Comparison of ENCODE assay signal across 19 cellular contexts in genomic region chr15:92747047-92747446, GRCh38.
DNase-seq lines count a peak whose midpoint lies in the region; ATAC-seq and TF ChIP-seq lines count a peak whose summit lies in the region.
"Had no signal": no experiment of that assay in that cellular context is flagged by ENCODE, and none has a peak within 500 bp of the region (broad histone marks: within the 10 kb centered on the region; RNA-seq: fewer than 3 reads in every experiment).

No MANE protein-coding gene starts in this region.

- no peaks in the 10 kb centered on the region for H3K27me3 Mint-ChIP-seq in endodermal cell (ENCODE audit: insufficient read depth)

- no peak overlapping the region for H3K27ac Mint-ChIP-seq in endodermal cell
- H3K27ac Mint-ChIP-seq: T-helper 1 cell treated with Interleukin-12 subunit alpha and Interleukin-12 subunit beta and Interleukin-4 antibody, amounts not matched to agents 30 μg/mL and 1 μg/mL, for 36 hours had no signal

- no peaks in the 10 kb centered on the region for H3K9me3 ChIP-seq in MG63
- no peaks in the 10 kb centered on the region for H3K9me3 ChIP-seq in endodermal cell (ENCODE audit: control insufficient read depth, low read length)
- no peaks in the 10 kb centered on the region for H3K9me3 ChIP-seq in right atrium auricular region
- no peaks in the 10 kb centered on the region for H3K9me3 ChIP-seq in upper lobe of right lung

- TF ChIP-seq CTCF in endodermal cell (conservative IDR thresholded peaks at IDR 0.05) (peak; percentile 45), right atrium auricular region (IDR thresholded peaks at IDR 0.05) (no peak), upper lobe of right lung (IDR thresholded peaks at IDR 0.05) (no peak)

- no peaks in the 10 kb centered on the region for H3K36me3 ChIP-seq in MG63
- H3K36me3 ChIP-seq in endodermal cell (ENCODE audit: control insufficient read depth, insufficient read depth, low read length): no peaks in the 10 kb centered on the region
- H3K36me3 ChIP-seq in right atrium auricular region: no peaks in the 10 kb centered on the region
- H3K36me3 ChIP-seq in upper lobe of right lung: no peaks in the 10 kb centered on the region
- H3K36me3 ChIP-seq: BLaER1 treated with 17β-estradiol and CSF1 and Interleukin-3, amounts not matched to agents 10 nM and 100 nM had no signal

- no peak overlapping the region for H3K9ac ChIP-seq in endodermal cell (ENCODE audit: extremely low read depth, low read length, poor library complexity, severe bottlenecking)
- H3K9ac ChIP-seq: BLaER1 treated with 17β-estradiol and CSF1 and Interleukin-3, amounts not matched to agents 10 nM and 100 nM had no signal

- H3K4me1 ChIP-seq in endodermal cell (ENCODE audit: control insufficient read depth, insufficient read depth, low read length) (no peaks in the 10 kb centered on the region), right atrium auricular region (no peaks in the 10 kb centered on the region), upper lobe of right lung (no peaks in the 10 kb centered on the region)
- H3K4me1 ChIP-seq: BLaER1 treated with 17β-estradiol and CSF1 and Interleukin-3, amounts not matched to agents 10 nM and 100 nM had no signal

- no peaks in the 10 kb centered on the region for H3K9me3 Mint-ChIP-seq in endodermal cell
- H3K9me3 Mint-ChIP-seq: T-helper 1 cell treated with Interleukin-12 subunit alpha and Interleukin-12 subunit beta and Interleukin-4 antibody, amounts not matched to agents 30 μg/mL and 1 μg/mL, for 36 hours had no signal

- peak; percentile 2 for DNase-seq in DMS 273 (lab: John Stamatoyannopoulos, UW; ENCODE audit: unreplicated experiment)
- DNase-seq in DMS 273 treated with DMSO at 0.1 percent for 48 hours (lab: John Stamatoyannopoulos, UW): no peak
- peak; percentile 5 for DNase-seq in MG63
- DNase-seq in endodermal cell: peak; percentile 50
- DNase-seq in right atrium auricular region (ENCODE audit: low spot score): no peak
- DNase-seq in upper lobe of right lung: no peak
- DNase-seq in stimulated activated naive CD4-positive, alpha-beta T cell (lab: John Stamatoyannopoulos, UW): no peak
- no peak for DNase-seq in retina
- DNase-seq: DMS153, Kasumi-1, NCI-H1436 treated with DMSO at 0.1 percent for 48 hours, NCI-H2107, NCI-H226, NCI-H69 had no signal

- ATAC-seq in upper lobe of right lung: no peak
- ATAC-seq: GM12878, Right ventricle myocardium inferior had no signal

- H3K27me3 ChIP-seq in MG63: no peaks in the 10 kb centered on the region
- no peaks in the 10 kb centered on the region for H3K27me3 ChIP-seq in endodermal cell (ENCODE audit: control insufficient read depth, insufficient read depth, low read length, poor library complexity, severe bottlenecking)
- H3K27me3 ChIP-seq in right atrium auricular region: no peaks in the 10 kb centered on the region
- H3K27me3 ChIP-seq in upper lobe of right lung: no peaks in the 10 kb centered on the region
- H3K27me3 ChIP-seq: BLaER1 treated with 17β-estradiol and CSF1 and Interleukin-3, amounts not matched to agents 10 nM and 100 nM had no signal

- no peaks in the 10 kb centered on the region for H3K36me3 Mint-ChIP-seq in endodermal cell (ENCODE audit: low read depth)

- H3K4me3 ChIP-seq in MG63: no peak overlapping the region
- H3K4me3 ChIP-seq in endodermal cell (ENCODE audit: low read length): no peak overlapping the region
- H3K4me3 ChIP-seq in right atrium auricular region: no peak overlapping the region
- no peak overlapping the region for H3K4me3 ChIP-seq in upper lobe of right lung
- H3K4me3 ChIP-seq: BLaER1 treated with 17β-estradiol and CSF1 and Interleukin-3, amounts not matched to agents 10 nM and 100 nM; GM12878 had no signal

- H3K27ac ChIP-seq in endodermal cell (ENCODE audit: low read depth, low read length) (no peak overlapping the region), right atrium auricular region (no peak overlapping the region), upper lobe of right lung (no peak overlapping the region)
- H3K27ac ChIP-seq: 22Rv1; BLaER1 treated with 17β-estradiol and CSF1 and Interleukin-3, amounts not matched to agents 10 nM and 100 nM had no signal

- intact Hi-C loops in upper lobe of right lung (cut with DNase I): no loop called here

- peaks cover 11% of the 10 kb centered on the region for H3K4me1 Mint-ChIP-seq in endodermal cell

- H3K4me3 Mint-ChIP-seq in endodermal cell: no peak overlapping the region
- H3K4me3 Mint-ChIP-seq: T-helper 1 cell treated with Interleukin-12 subunit alpha and Interleukin-12 subunit beta and Interleukin-4 antibody, amounts not matched to agents 30 μg/mL and 1 μg/mL, for 36 hours had no signal

- WGBS in endodermal cell (ENCODE audit: insufficient coverage in 1 of 2, insufficient read length in 1 of 2), 2 experiments: 86 to 100% methylated on average over 1 to 3 of the region's 3 CpGs

Comparison
In these comparisons a context has a peak if more than half of its experiments do, and no peak if none do; other contexts are left out.
1. DNase-seq: peak in DMS 273 (single experiment), MG63 (single experiment) and endodermal cell (single experiment); none in DMS 273 treated with DMSO at 0.1 percent for 48 hours (single experiment), right atrium auricular region (single experiment), upper lobe of right lung (single experiment), stimulated activated naive CD4-positive, alpha-beta T cell (0 of 6) and retina (single experiment).